ENCODE assay signal across 8 cellular contexts in genomic region chr22:39240841-39241631, GRCh38. TPM values are rescaled to one million over a fixed set of nuclear protein-coding genes. Genes with fewer than 3 reads are reported as not detected.
DNase-seq lines count a peak whose midpoint lies in the region; ATAC-seq and TF ChIP-seq lines count a peak whose summit lies in the region.

No MANE protein-coding gene starts in this region.

- H3K27ac ChIP-seq in CD8-positive, alpha-beta memory T cell (ENCODE audit: low read depth, low read length): peak overlapping the region; percentile 35
- H3K27ac ChIP-seq in mammary epithelial cell (ENCODE audit: insufficient read depth, low read depth, low read length): no peak overlapping the region
- H3K27ac ChIP-seq in upper lobe of left lung: peak overlapping the region; percentile 73 to 92 (median 81)

- no peak overlapping the region for H3K9ac ChIP-seq in mammary epithelial cell (ENCODE audit: insufficient read depth, low read length)

- WGBS in mammary epithelial cell (ENCODE audit: low coverage, missing lambda C conversion rate): 72% methylated on average over 12 of the region's 19 CpGs
- WGBS in upper lobe of left lung, 2 donors: 17 to 24% methylated on average over 8 to 19 of the region's 19 CpGs

- no peak for TF ChIP-seq EP300 in upper lobe of left lung (IDR thresholded peaks at IDR 0.05)

- no TSS peak for BruUV-seq in mammary epithelial cell (replicated peaks; lab: Mats Ljungman, UMichigan)

- TF ChIP-seq POLR2A in upper lobe of left lung (IDR thresholded peaks at IDR 0.05): no peak

- no peaks in the 10 kb centered on the region for H3K27me3 ChIP-seq in CD8-positive, alpha-beta memory T cell (ENCODE audit: insufficient read depth, low read length, poor library complexity, severe bottlenecking)
- H3K27me3 ChIP-seq in mammary epithelial cell (ENCODE audit: insufficient read depth, low read length): no peaks in the 10 kb centered on the region
- H3K27me3 ChIP-seq in upper lobe of left lung: peaks cover 0 to 7% (median 2%) of the 10 kb centered on the region in 4 donors

- H3K4me3 Mint-ChIP-seq in CD8-positive, alpha-beta memory T cell: peak overlapping the region; percentile 85 to 95 (median 87)

- H3K36me3 Mint-ChIP-seq in CD8-positive, alpha-beta memory T cell: peaks cover 0 to 12% (median 3%) of the 10 kb centered on the region in 3 donors

- peak overlapping the region; percentile 58 for H3K4me3 ChIP-seq in CD8-positive, alpha-beta memory T cell (ENCODE audit: low read length)
- H3K4me3 ChIP-seq in mammary epithelial cell (replicated peaks in 1 of 3; ENCODE audit: insufficient read depth in 1 of 3, low read depth in 2 of 3, low read length in 3 of 3) (no peak overlapping the region), upper lobe of left lung (peak overlapping the region in 3 of 4 donors; percentile 58 to 79 (median 64))

- dilution Hi-C loops in mammary epithelial cell (cut with HindIII; ENCODE audit: low sequenced_read_pairs): loop anchor here (25.0 kb wide), 1 partner anchor 271 kb away; the partner anchor contains the start of genes ATF4 and MIEF1

- peaks cover 59 to 79% (median 63%) of the 10 kb centered on the region in 3 donors for H3K4me1 Mint-ChIP-seq in CD8-positive, alpha-beta memory T cell

- no peaks in the 10 kb centered on the region for H4K20me1 ChIP-seq in mammary epithelial cell (ENCODE audit: insufficient read depth, low read length)

- intact Hi-C loops in mammary epithelial cell (cut with micrococcal nuclease): no loop called here

- CTCF ChIA-PET in CD8-positive, alpha-beta memory T cell (lab: Charles Lee): interaction anchor here (1.2 to 9.0 kb wide), 4 partner anchors 69 to 78 kb away, joined by 3 to 65 read pairs (median 4); partner anchors contain the start of gene RPL3
- CTCF ChIA-PET in mammary epithelial cell (lab: Charles Lee; ENCODE audit: low non-redundant PET): no interaction called here

- peak overlapping the region; percentile 93 for H3K4me2 ChIP-seq in mammary epithelial cell (ENCODE audit: insufficient read depth, low read depth, low read length)

- no peak overlapping the region for H2AFZ ChIP-seq in mammary epithelial cell (ENCODE audit: low read depth, low read length)

- peaks cover 0 to 1% (median 0%) of the 10 kb centered on the region in 5 donors for H3K9me3 Mint-ChIP-seq in CD8-positive, alpha-beta memory T cell

- POLR2A ChIA-PET in CD8-positive, alpha-beta memory T cell (lab: Charles Lee): interaction anchor here (0.6 to 3.0 kb wide), 8 partner anchors 12 to 489 kb away, joined by 3 to 15 read pairs (median 4); partner anchors contain the start of gene RPL3

- ATAC-seq in upper lobe of left lung (ENCODE audit: low FRiP score in 2 of 2): peak in 1 of 2 donors; percentile 48
- no peak for ATAC-seq in HG03378 (IDR thresholded peaks at IDR 0.05; ENCODE audit: unreplicated experiment)

- no peaks in the 10 kb centered on the region for H3K36me3 ChIP-seq in CD8-positive, alpha-beta memory T cell (ENCODE audit: insufficient read depth, low read length)
- H3K36me3 ChIP-seq in mammary epithelial cell (ENCODE audit: insufficient read depth, low read length) (no peaks in the 10 kb centered on the region), upper lobe of left lung (no peaks in the 10 kb centered on the region)

- in situ Hi-C loops in mammary epithelial cell (cut with MboI; ENCODE audit: low sequenced_read_pairs in 2 of 2): no loop called here

- peak overlapping the region; percentile 84 to 98 (median 94) for H3K27ac Mint-ChIP-seq in CD8-positive, alpha-beta memory T cell

- H3K4me1 ChIP-seq in CD8-positive, alpha-beta memory T cell (ENCODE audit: insufficient read depth, low read length): peaks cover 61% of the 10 kb centered on the region
- peaks cover 37% of the 10 kb centered on the region for H3K4me1 ChIP-seq in mammary epithelial cell (ENCODE audit: insufficient read depth, low read length)
- peaks cover 92 to 100% (median 93%) of the 10 kb centered on the region in 4 donors for H3K4me1 ChIP-seq in upper lobe of left lung

- no peak for TF ChIP-seq CTCF in mammary epithelial cell (conservative IDR thresholded peaks at IDR 0.05 in 1 of 2, IDR thresholded peaks at IDR 0.05 in 1 of 2; ENCODE audit: extremely low read depth in 1 of 2, insufficient read depth in 1 of 2, low read depth in 1 of 2, low read length in 2 of 2)
- peak in 1 of 6 experiments; percentile 15 for TF ChIP-seq CTCF in upper lobe of left lung (IDR thresholded peaks at IDR 0.05)
- TF ChIP-seq CTCF in GM10266 (IDR thresholded peaks at IDR 0.05; ENCODE audit: control insufficient read depth, insufficient read depth, low read depth, missing control alignments): no peak

- peak in 4 of 5 donors; percentile 42 to 65 (median 48) for DNase-seq in CD8-positive, alpha-beta memory T cell
- DNase-seq in NCI-H526 (lab: John Stamatoyannopoulos, UW) (peak; percentile 51 to 75), mammary epithelial cell (peak; percentile 31), lung microvascular endothelial cell (ENCODE audit: low read depth in 2 of 2) (peak; percentile 73 to 76), upper lobe of left lung (peak in 1 of 2 donors; percentile 77), inferior parietal cortex (ENCODE audit: extremely low spot score) (no peak), GM10266 (ENCODE audit: extremely low spot score) (no peak)

- no peaks in the 10 kb centered on the region for H3K9me3 ChIP-seq in CD8-positive, alpha-beta memory T cell (ENCODE audit: low read length)
- H3K9me3 ChIP-seq in mammary epithelial cell (replicated peaks; ENCODE audit: insufficient read depth, low read length) (no peaks in the 10 kb centered on the region), upper lobe of left lung (no peaks in the 10 kb centered on the region)

- H3K79me2 ChIP-seq in mammary epithelial cell (ENCODE audit: insufficient read depth, low read length): peaks cover 66% of the 10 kb centered on the region

- peaks cover 3 to 4% of the 10 kb centered on the region in 2 donors for H3K27me3 Mint-ChIP-seq in CD8-positive, alpha-beta memory T cell

RNA-seq across cellular contexts. Expression of gene PDGFB, which starts 3.7 kb away (rescaled TPM):
- 1 to 10 TPM; 2.3 to 3.0 TPM for total RNA-seq in CD8-positive, alpha-beta memory T cell
- 18.2 TPM for polyA plus RNA-seq in CD8-positive, alpha-beta memory T cell
- 10 to 100 TPM; 11.2 to 29.2 TPM for total RNA-seq in mammary epithelial cell
- 9.1 TPM for polyA plus RNA-seq in mammary epithelial cell
- 32.0 TPM for polyA minus RNA-seq in mammary epithelial cell
- 29.6 and 54.8 TPM in 2 replicates for total RNA-seq in lung microvascular endothelial cell
- total RNA-seq in upper lobe of left lung: 10 to 100 TPM; 15.4 to 41.7 (median 24.1) TPM

Comparison
In these comparisons a context has a peak if more than half of its experiments do, and no peak if none do; other contexts are left out.
1. DNase-seq: peak in CD8-positive, alpha-beta memory T cell (4 of 5), NCI-H526 (2 of 2), mammary epithelial cell (single experiment) and lung microvascular endothelial cell (2 of 2); none in inferior parietal cortex (single experiment) and GM10266 (single experiment).
2. H3K4me3 ChIP-seq: peak in CD8-positive, alpha-beta memory T cell (single experiment) and upper lobe of left lung (3 of 4); none in mammary epithelial cell (0 of 3).